2 cellular contexts compared by ENCODE assay signal in genomic region chr10:102669206-102670064, GRCh38.
A peak's percentile ranks its signal among the peaks of the same experiment; 100 is the strongest.
TF ChIP-seq lines count a peak whose summit lies in the region.

No MANE protein-coding gene starts in this region.

TF ChIP-seq in HCT116, 20 proteins besides CTCF, POLR2A, EP300 and RAD21:
- 0 out of 2 replicates have a peak, but pooled peaks have one; percentile 49 for TF ChIP-seq ZFX (IDR thresholded peaks at IDR 0.05)
- TF ChIP-seq FOSL1 (IDR thresholded peaks at IDR 0.05; ENCODE audit: low read depth): no peak
- TF ChIP-seq CBX3 (IDR thresholded peaks at IDR 0.05; ENCODE audit: low read depth): no peak
- peak; percentile 5 for TF ChIP-seq ZBTB33 (IDR thresholded peaks at IDR 0.05; ENCODE audit: extremely low read depth, insufficient replicate concordance, low read length)
- TF ChIP-seq EZH2 (IDR thresholded peaks at IDR 0.05): no peak

TF ChIP-seq in HepG2, 621 proteins besides CTCF, POLR2A, EP300 and RAD21 (continues in another document):
- TF ChIP-seq ZNF891 (CRISPR knock-in tag; IDR thresholded peaks at IDR 0.05) (0 out of 2 replicates have a peak, but pooled peaks have one; percentile 44), CERS6 (CRISPR knock-in tag; IDR thresholded peaks at IDR 0.05) (no peak), ZFY (CRISPR knock-in tag; IDR thresholded peaks at IDR 0.05) (peak; percentile 77), FOSL2 (CRISPR knock-in tag; IDR thresholded peaks at IDR 0.05) (peak; percentile 54; the same call in 1 of the 2 replicates), ZNF431 (CRISPR knock-in tag; IDR thresholded peaks at IDR 0.05; ENCODE audit: borderline replicate concordance, low read depth) (no peak), ZSCAN22 (CRISPR knock-in tag; IDR thresholded peaks at IDR 0.05) (0 out of 2 replicates have a peak, but pooled peaks have one; percentile 30), U2AF1 (optimal IDR thresholded peaks at IDR 0.05; ENCODE audit: low read depth, low read length) (peak; percentile 12), ZNF687 (CRISPR knock-in tag; IDR thresholded peaks at IDR 0.05) (peak; percentile 82), ZFP91 (CRISPR knock-in tag; IDR thresholded peaks at IDR 0.05; ENCODE audit: borderline replicate concordance) (peak; percentile 48; the same call in 1 of the 2 replicates), GATAD2A (CRISPR knock-in tag; IDR thresholded peaks at IDR 0.05) (no peak), NR0B2 (CRISPR knock-in tag; IDR thresholded peaks at IDR 0.05) (peak; percentile 45; the same call in 1 of the 2 replicates), ZSCAN29 (CRISPR knock-in tag; conservative IDR thresholded peaks at IDR 0.05) (0 out of 2 replicates have a peak, but pooled peaks have one; percentile 35), FOXK1 (CRISPR knock-in tag; IDR thresholded peaks at IDR 0.05; ENCODE audit: borderline replicate concordance, low read depth) (0 out of 2 replicates have a peak, but pooled peaks have one; percentile 19), KAT8 (CRISPR knock-in tag; IDR thresholded peaks at IDR 0.05) (0 out of 2 replicates have a peak, but pooled peaks have one; percentile 25), KDM1A (CRISPR knock-in tag; IDR thresholded peaks at IDR 0.05) (no peak), EHMT2 (IDR thresholded peaks at IDR 0.05; ENCODE audit: borderline replicate concordance, low read depth, low read length) (no peak), MXD1 (CRISPR knock-in tag; IDR thresholded peaks at IDR 0.05) (0 out of 2 replicates have a peak, but pooled peaks have one; percentile 33), MTA1 (CRISPR knock-in tag; IDR thresholded peaks at IDR 0.05; ENCODE audit: borderline replicate concordance) (0 out of 2 replicates have a peak, but pooled peaks have one; percentile 28), HMGXB4 (CRISPR knock-in tag; IDR thresholded peaks at IDR 0.05; ENCODE audit: borderline replicate concordance in 1 of 2, low read depth in 1 of 2) (peak; percentile 38 to 77; a peak in 3 of 4 replicates), HNF4G (IDR thresholded peaks at IDR 0.05; ENCODE audit: borderline replicate concordance, low read depth, low read length) (no peak), HNF4G (CRISPR knock-in tag; IDR thresholded peaks at IDR 0.05; ENCODE audit: borderline replicate concordance, low read depth) (no peak), PRDM15 (CRISPR knock-in tag; IDR thresholded peaks at IDR 0.05) (no peak), TEAD2 (CRISPR knock-in tag; IDR thresholded peaks at IDR 0.05) (no peak), GRHL1 (CRISPR knock-in tag; conservative IDR thresholded peaks at IDR 0.05) (no peak), DDIT3 (CRISPR knock-in tag; IDR thresholded peaks at IDR 0.05) (no peak), ASH2L (IDR thresholded peaks at IDR 0.05; ENCODE audit: insufficient read length, low read depth, low read length) (peak; percentile 36), MZF1 (CRISPR knock-in tag; IDR thresholded peaks at IDR 0.05; ENCODE audit: borderline replicate concordance) (no peak), ZNF414 (CRISPR knock-in tag; IDR thresholded peaks at IDR 0.05) (no peak), ZNF563 (CRISPR knock-in tag; IDR thresholded peaks at IDR 0.05) (peak; percentile 45; the same call in 1 of the 2 replicates), STAG1 (CRISPR knock-in tag; IDR thresholded peaks at IDR 0.05) (peak; percentile 39), ARNTL (CRISPR knock-in tag; IDR thresholded peaks at IDR 0.05) (0 out of 2 replicates have a peak, but pooled peaks have one; percentile 46), GABPB1 (CRISPR knock-in tag; IDR thresholded peaks at IDR 0.05) (peak; percentile 8; the same call in 1 of the 2 replicates), XRCC5 (optimal IDR thresholded peaks at IDR 0.05; ENCODE audit: low read length) (peak; percentile 23), ZNF704 (CRISPR knock-in tag; IDR thresholded peaks at IDR 0.05; ENCODE audit: borderline replicate concordance) (0 out of 2 replicates have a peak, but pooled peaks have one; percentile 63), ZNF737 (CRISPR knock-in tag; IDR thresholded peaks at IDR 0.05; ENCODE audit: borderline replicate concordance) (no peak), ZNF34 (CRISPR knock-in tag; IDR thresholded peaks at IDR 0.05; ENCODE audit: borderline replicate concordance) (0 out of 2 replicates have a peak, but pooled peaks have one; percentile 44), NFKB2 (CRISPR knock-in tag; IDR thresholded peaks at IDR 0.05; ENCODE audit: borderline replicate concordance) (peak; percentile 59; the same call in 1 of the 2 replicates), HNRNPL (IDR thresholded peaks at IDR 0.05; ENCODE audit: low read depth, low read length) (0 out of 2 replicates have a peak, but pooled peaks have one; percentile 48), ZNF547 (CRISPR knock-in tag; IDR thresholded peaks at IDR 0.05) (no peak), MEIS1 (CRISPR knock-in tag; IDR thresholded peaks at IDR 0.05; ENCODE audit: borderline replicate concordance) (0 out of 2 replicates have a peak, but pooled peaks have one; percentile 38), ZNF232 (CRISPR knock-in tag; IDR thresholded peaks at IDR 0.05; ENCODE audit: borderline replicate concordance) (0 out of 2 replicates have a peak, but pooled peaks have one; percentile 30), PHF8 (CRISPR knock-in tag; IDR thresholded peaks at IDR 0.05) (no peak)
